ENCODE assay signal across 7 cellular contexts in genomic region chr5:59303289-59303716, GRCh38.
DNase-seq lines count a peak whose midpoint lies in the region; TF ChIP-seq lines count a peak whose summit lies in the region.
"Not testable (repeated sequence)": the region's sequence is repeated elsewhere in the genome, so short reads cannot be mapped to it uniquely, and the experiment has no call there.

No MANE protein-coding gene starts in this region.

- H3K9ac ChIP-seq in Loucy (ENCODE audit: low read depth, low read length, poor library complexity, severe bottlenecking); smooth muscle cell (ENCODE audit: low read depth): not testable (repeated sequence)

- not testable (repeated sequence) for H3K9me3 ChIP-seq in Caco-2; Loucy (ENCODE audit: insufficient read depth, low read depth, low read length); hepatocyte (ENCODE audit: low read depth); smooth muscle cell (replicated peaks; ENCODE audit: low read depth)
- peaks cover 13% of the 10 kb centered on the region; the same call in 1 of the 2 replicates for H3K9me3 ChIP-seq in SJCRH30 (replicated peaks)

- DNase-seq in Caco-2: peak in 1 of 2 experiments; percentile 49
- not testable (repeated sequence) for DNase-seq in HEK293T (ENCODE audit: extremely low spot score); hepatocyte (ENCODE audit: low spot score); smooth muscle cell (lab: John Stamatoyannopoulos, UW; ENCODE audit: unreplicated experiment)
- peak; percentile 31 for DNase-seq in NCI-H748 (lab: John Stamatoyannopoulos, UW; ENCODE audit: unreplicated experiment)
- DNase-seq in SJCRH30: peak; percentile 12 to 68

- H3K4me3 Mint-ChIP-seq in Caco-2 (ENCODE audit: unreplicated experiment): peak overlapping the region; percentile 41

- not testable (repeated sequence) for H3F3A ChIP-seq in Loucy (ENCODE audit: low read depth)
- peaks cover 13% of the 10 kb centered on the region for H3F3A ChIP-seq in smooth muscle cell (ENCODE audit: low read depth)

- H3K4me1 ChIP-seq in Caco-2 (peaks cover 37% of the 10 kb centered on the region), SJCRH30 (peaks cover 45% of the 10 kb centered on the region)
- not testable (repeated sequence) for H3K4me1 ChIP-seq in Loucy (ENCODE audit: insufficient read depth, low read length, poor library complexity, severe bottlenecking); hepatocyte (ENCODE audit: insufficient read depth); smooth muscle cell (ENCODE audit: low read depth)

- not testable (repeated sequence) for H3K4me3 ChIP-seq in Caco-2 (ENCODE audit: low read depth, low read length); Loucy (ENCODE audit: low read length, poor library complexity, severe bottlenecking); SJCRH30; hepatocyte; smooth muscle cell

- TF ChIP-seq CTCF in Caco-2 (IDR thresholded peaks at IDR 0.05; ENCODE audit: insufficient read depth in 1 of 2, low read depth in 1 of 2, low read length in 1 of 2, severe bottlenecking in 1 of 2, unreplicated experiment in 1 of 2); Loucy (conservative IDR thresholded peaks at IDR 0.05; ENCODE audit: low read length); hepatocyte (IDR thresholded peaks at IDR 0.05; ENCODE audit: poor library complexity); smooth muscle cell (IDR thresholded peaks at IDR 0.05; ENCODE audit: borderline replicate concordance, insufficient read depth, poor library complexity, severe bottlenecking): not testable (repeated sequence)

- peak overlapping the region; percentile 20 for H3K4me2 ChIP-seq in Loucy (ENCODE audit: low read depth, low read length, poor library complexity, severe bottlenecking)
- peak overlapping the region; percentile 45 for H3K4me2 ChIP-seq in hepatocyte
- peak overlapping the region; percentile 40 for H3K4me2 ChIP-seq in smooth muscle cell

- not testable (repeated sequence) for H3K36me3 Mint-ChIP-seq in Caco-2 (ENCODE audit: insufficient read depth, unreplicated experiment)

- not testable (repeated sequence) for H3K27me3 ChIP-seq in Caco-2 (replicated peaks; ENCODE audit: control insufficient read depth, insufficient read depth, low read length); Loucy (ENCODE audit: insufficient read depth, low read length, poor library complexity, severe bottlenecking); SJCRH30; hepatocyte; smooth muscle cell (ENCODE audit: low read depth)

- peaks cover 42% of the 10 kb centered on the region for H3K4me1 Mint-ChIP-seq in Caco-2 (ENCODE audit: low read depth, unreplicated experiment)

- intact Hi-C loops in Caco-2 (cut with micrococcal nuclease; ENCODE audit: unreplicated experiment): loop anchor here (2.0 kb wide), 2 partner anchors 37 to 45 kb away; no protein-coding TSS in a partner anchor

- not testable (repeated sequence) for H2AFZ ChIP-seq in Loucy (ENCODE audit: low read length); hepatocyte; smooth muscle cell (ENCODE audit: low read depth)

- not testable (repeated sequence) for H4K20me1 ChIP-seq in Loucy (ENCODE audit: insufficient read depth, low read length, poor library complexity, severe bottlenecking); hepatocyte (ENCODE audit: insufficient read depth, poor library complexity, severe bottlenecking); smooth muscle cell (ENCODE audit: low read depth)

- 11% methylated on average over 3 of the region's 3 CpGs for WGBS in hepatocyte (ENCODE audit: low lambda C conversion rate, missing lambda C conversion rate)
- 7% methylated on average over 3 of the region's 3 CpGs for WGBS in smooth muscle cell (ENCODE audit: low lambda C conversion rate)

- peak overlapping the region; percentile 64 for H3K27ac Mint-ChIP-seq in Caco-2 (ENCODE audit: unreplicated experiment)

- not testable (repeated sequence) for H3K79me2 ChIP-seq in Loucy (ENCODE audit: insufficient read depth, low read length); hepatocyte; smooth muscle cell (ENCODE audit: low read depth)

- POLR2A ChIA-PET in Caco-2 (lab: Charles Lee); HEK293T (lab: Yijun Ruan, JAX): not testable (repeated sequence)

- CTCF ChIA-PET in Caco-2 (lab: Charles Lee); HEK293T (lab: Yijun Ruan, JAX): not testable (repeated sequence)

- H3K27ac ChIP-seq in SJCRH30; smooth muscle cell (ENCODE audit: low read depth): not testable (repeated sequence)
- peak overlapping the region; percentile 61 for H3K27ac ChIP-seq in hepatocyte

- not testable (repeated sequence) for H3K9me2 ChIP-seq in Loucy (replicated peaks; ENCODE audit: low read depth, low read length); hepatocyte (replicated peaks; ENCODE audit: insufficient read depth)

- peaks cover 33% of the 10 kb centered on the region for H3K9me3 Mint-ChIP-seq in Caco-2 (ENCODE audit: unreplicated experiment)

- not testable (repeated sequence) for H3K27me3 Mint-ChIP-seq in Caco-2 (ENCODE audit: insufficient read depth, unreplicated experiment)

- not testable (repeated sequence) for BruUV-seq in Caco-2 (replicated peaks; lab: Mats Ljungman, UMichigan)

- not testable (repeated sequence) for H3K36me3 ChIP-seq in Caco-2 (ENCODE audit: control insufficient read depth, insufficient read depth, low read length); Loucy (ENCODE audit: insufficient read depth, low read length); SJCRH30; hepatocyte (replicated peaks; ENCODE audit: insufficient read depth, low read depth); smooth muscle cell (ENCODE audit: low read depth)

TF ChIP-seq in HEK293T, 16 proteins besides CTCF, POLR2A, EP300 and RAD21:
- TF ChIP-seq ARNT (IDR thresholded peaks at IDR 0.05): peak; percentile 84
- peak; percentile 76 for TF ChIP-seq FOXA1 (IDR thresholded peaks at IDR 0.05)
- TF ChIP-seq PKNOX1 (IDR thresholded peaks at IDR 0.05): peak; percentile 51; the same call in 1 of the 2 replicates
- TF ChIP-seq CTBP1 (IDR thresholded peaks at IDR 0.05; ENCODE audit: borderline replicate concordance): peak; percentile 87
